In genomic region chr15:38683382-38684242, GRCh38 we compare ENCODE assay signal across 8 cellular contexts.
DNase-seq lines count a peak whose midpoint lies in the region; ATAC-seq, FAIRE-seq and TF ChIP-seq lines count a peak whose summit lies in the region.

No MANE protein-coding gene starts in this region.

- no peak overlapping the region for H3K27ac ChIP-seq in A673 (ENCODE audit: low read depth, low read length, poor library complexity, severe bottlenecking)

- H3K36me3 Mint-ChIP-seq in activated CD4-positive, alpha-beta memory T cell treated with anti-CD3 and anti-CD28 coated beads, Interleukin-2, amount 10 ng/mL, durations not matched to agents 7 days and 5 days (ENCODE audit: low read depth): peaks cover 8% of the 10 kb centered on the region
- no peaks in the 10 kb centered on the region for H3K36me3 Mint-ChIP-seq in naive thymus-derived CD8-positive, alpha-beta T cell

- peak; percentile 77 for FAIRE-seq in endometrium (lab: Jason Lieb, UNC)

- H3K27me3 ChIP-seq in A673 (replicated peaks; ENCODE audit: insufficient read depth, low read depth, low read length, poor library complexity): no peaks in the 10 kb centered on the region

- in situ Hi-C loops in GM13977 (cut with MboI; ENCODE audit: low pct_unique_long_range_greater_than_20kb, low sequenced_read_pairs, unreplicated experiment): no loop called here

- intact Hi-C loops in A673 (cut with micrococcal nuclease; ENCODE audit: unreplicated experiment): loop anchor here (1.0 to 10.0 kb wide), 2 partner anchors 209 to 239 kb away; no protein-coding TSS in a partner anchor

- CTCF ChIA-PET in A673 (lab: Charles Lee): interaction anchor here (0.5 to 2.0 kb wide), 4 partner anchors 21 to 243 kb away, joined by 3 to 9 read pairs (median 4); partner anchors contain the start of gene RASGRP1
- CTCF ChIA-PET in activated CD4-positive, alpha-beta memory T cell treated with anti-CD3 and anti-CD28 coated beads, Interleukin-2, amount 10 ng/mL, durations not matched to agents 7 days and 5 days (lab: Charles Lee): interaction anchor here (0.6 to 20.0 kb wide), 32 partner anchors 7 to 244 kb away, joined by 3 to 731 read pairs (median 5); partner anchors contain the start of genes FAM98B and RASGRP1

- ATAC-seq in HG02884 (IDR thresholded peaks at IDR 0.05; ENCODE audit: unreplicated experiment): peak; percentile 85
- ATAC-seq in naive thymus-derived CD8-positive, alpha-beta T cell: peak; percentile 46 to 51

- no peaks in the 10 kb centered on the region for H3K36me3 ChIP-seq in A673 (ENCODE audit: insufficient read depth, low read length, poor library complexity, severe bottlenecking)

- BruUV-seq in A673 (replicated peaks; lab: Mats Ljungman, UMichigan): no TSS peak

- H3K27me3 Mint-ChIP-seq in activated CD4-positive, alpha-beta memory T cell treated with anti-CD3 and anti-CD28 coated beads, Interleukin-2, amount 10 ng/mL, durations not matched to agents 7 days and 5 days: no peaks in the 10 kb centered on the region
- no peaks in the 10 kb centered on the region for H3K27me3 Mint-ChIP-seq in naive thymus-derived CD8-positive, alpha-beta T cell

- peak; percentile 84 for TF ChIP-seq CTCF in A673 (conservative IDR thresholded peaks at IDR 0.05; ENCODE audit: low read depth, low read length)
- peak; percentile 86 for TF ChIP-seq CTCF in GM13977 (IDR thresholded peaks at IDR 0.05; ENCODE audit: extremely low read depth, insufficient read depth, missing control alignments)

- H3K4me3 Mint-ChIP-seq in activated CD4-positive, alpha-beta memory T cell treated with anti-CD3 and anti-CD28 coated beads, Interleukin-2, amount 10 ng/mL, durations not matched to agents 7 days and 5 days: peak overlapping the region; percentile 54
- peak overlapping the region in 9 of 10 donors; percentile 3 to 81 (median 61) for H3K4me3 Mint-ChIP-seq in naive thymus-derived CD8-positive, alpha-beta T cell

- H3K9me3 ChIP-seq in A673 (ENCODE audit: low read depth, low read length, poor library complexity, severe bottlenecking): no peaks in the 10 kb centered on the region

- H3K4me3 ChIP-seq in A673 (ENCODE audit: low read depth, low read length, poor library complexity, severe bottlenecking): no peak overlapping the region

- no peaks in the 10 kb centered on the region for H3K4me1 ChIP-seq in A673 (ENCODE audit: insufficient read depth, low read length, poor library complexity, severe bottlenecking)

- peak overlapping the region; percentile 99 for H3K27ac Mint-ChIP-seq in activated CD4-positive, alpha-beta memory T cell treated with anti-CD3 and anti-CD28 coated beads, Interleukin-2, amount 10 ng/mL, durations not matched to agents 7 days and 5 days
- H3K27ac Mint-ChIP-seq in naive thymus-derived CD8-positive, alpha-beta T cell: peak overlapping the region; percentile 83 to 97 (median 94)

- POLR2A ChIA-PET in A673 (lab: Charles Lee; ENCODE audit: low non-redundant PET): no interaction called here
- POLR2A ChIA-PET in activated CD4-positive, alpha-beta memory T cell treated with anti-CD3 and anti-CD28 coated beads, Interleukin-2, amount 10 ng/mL, durations not matched to agents 7 days and 5 days (lab: Charles Lee): interaction anchor here (0.7 to 18.4 kb wide), 27 partner anchors 7 to 229 kb away, joined by 3 to 1063 read pairs (median 4); partner anchors contain the start of gene RASGRP1
- POLR2A ChIA-PET in naive thymus-derived CD8-positive, alpha-beta T cell (lab: Charles Lee): interaction anchor here (0.7 to 9.7 kb wide), 13 partner anchors 11 to 171 kb away, joined by 3 to 206 read pairs (median 5); partner anchors contain the start of gene RASGRP1

- peaks cover 75% of the 10 kb centered on the region for H3K4me1 Mint-ChIP-seq in activated CD4-positive, alpha-beta memory T cell treated with anti-CD3 and anti-CD28 coated beads, Interleukin-2, amount 10 ng/mL, durations not matched to agents 7 days and 5 days
- H3K4me1 Mint-ChIP-seq in naive thymus-derived CD8-positive, alpha-beta T cell: peaks cover 49 to 76% (median 72%) of the 10 kb centered on the region in 4 donors

- no peaks in the 10 kb centered on the region for H3K9me3 Mint-ChIP-seq in activated CD4-positive, alpha-beta memory T cell treated with anti-CD3 and anti-CD28 coated beads, Interleukin-2, amount 10 ng/mL, durations not matched to agents 7 days and 5 days
- H3K9me3 Mint-ChIP-seq in naive thymus-derived CD8-positive, alpha-beta T cell: no peaks in the 10 kb centered on the region

- DNase-seq in A673 (ENCODE audit: low spot score): peak; percentile 54
- peak; percentile 30 for DNase-seq in GM13977 (ENCODE audit: low spot score)
- peak; percentile 16 for DNase-seq in NCI-H446 treated with DMSO at 0.1 percent for 48 hours (lab: John Stamatoyannopoulos, UW)
- DNase-seq in activated CD4-positive, alpha-beta memory T cell treated with anti-CD3 and anti-CD28 coated beads, Interleukin-2, amount 10 ng/mL, durations not matched to agents 7 days and 5 days: peak; percentile 81
- peak; percentile 41 to 82 (median 68) for DNase-seq in naive thymus-derived CD8-positive, alpha-beta T cell
- DNase-seq in superior temporal gyrus (ENCODE audit: extremely low spot score): peak; percentile 83

Comparison
In these comparisons a context has a peak if more than half of its experiments do, and no peak if none do; other contexts are left out.
1. DNase-seq: peak in every context shown above with its lines; median percentile 83 in superior temporal gyrus; 81 in activated CD4-positive, alpha-beta memory T cell treated with anti-CD3 and anti-CD28 coated beads, Interleukin-2, amount 10 ng/mL, durations not matched to agents 7 days and 5 days; 68 in naive thymus-derived CD8-positive, alpha-beta T cell; 54 in A673; 30 in GM13977; 16 in NCI-H446 treated with DMSO at 0.1 percent for 48 hours.